Comparison of ENCODE assay signal across 15 cellular contexts in genomic region chr6:124535299-124535698, GRCh38.
DNase-seq lines count a peak whose midpoint lies in the region; ATAC-seq, FAIRE-seq and TF ChIP-seq lines count a peak whose summit lies in the region.
"Had no signal": no experiment of that assay in that cellular context is flagged by ENCODE, and none has a peak within 500 bp of the region (broad histone marks: within the 10 kb centered on the region; RNA-seq: fewer than 3 reads in every experiment).

No MANE protein-coding gene starts in this region.

- CTCF ChIA-PET in A549 (lab: Yijun Ruan, JAX), result no interaction called here

- no peak for TF ChIP-seq EP300 in A549 (IDR thresholded peaks at IDR 0.05)

- H3K9me3 ChIP-seq in A549, result no peaks in the 10 kb centered on the region
- no peaks in the 10 kb centered on the region for H3K9me3 ChIP-seq in HUES48 (ENCODE audit: control insufficient read depth, insufficient read depth, low read length)
- H3K9me3 ChIP-seq in neural progenitor cell (ENCODE audit: low read depth), result no peaks in the 10 kb centered on the region
- H3K9me3 ChIP-seq in MM.1S (replicated peaks; ENCODE audit: insufficient read depth, low read length), result no peaks in the 10 kb centered on the region
- H3K9me3 ChIP-seq: Caco-2 had no signal

- no peak for TF ChIP-seq POLR2A in A549 (IDR thresholded peaks at IDR 0.05; ENCODE audit: low read length)

- TF ChIP-seq CTCF in A549 (IDR thresholded peaks at IDR 0.05) (no peak), chondrocyte (IDR thresholded peaks at IDR 0.05) (no peak), neural progenitor cell (IDR thresholded peaks at IDR 0.05) (no peak), MM.1S (IDR thresholded peaks at IDR 0.05; ENCODE audit: low read length) (no peak)

- no peaks in the 10 kb centered on the region for H3K27me3 ChIP-seq in HUES48 (ENCODE audit: control insufficient read depth, insufficient read depth, low read length)
- H3K27me3 ChIP-seq in neural progenitor cell, result no peaks in the 10 kb centered on the region
- H3K27me3 ChIP-seq in MM.1S (replicated peaks; ENCODE audit: insufficient read depth, low read length), result no peaks in the 10 kb centered on the region

- WGBS in A549 (ENCODE audit: missing lambda C conversion rate), result 8% methylated on average over 1 of the region's 1 CpG

- H3K9me2 ChIP-seq in MM.1S (replicated peaks; ENCODE audit: insufficient read depth, low read length), result no peaks in the 10 kb centered on the region

- ATAC-seq in A549 (no peak), GM21723 (IDR thresholded peaks at IDR 0.05; ENCODE audit: unreplicated experiment) (no peak)
- ATAC-seq in effector memory CD8-positive, alpha-beta T cell (replicated peaks), result no peak
- ATAC-seq: CD8-positive, alpha-beta T cell had no signal

- FAIRE-seq in A549 (lab: Jason Lieb, UNC), result no peak
- FAIRE-seq: GM19239 had no signal

- H2AFZ ChIP-seq in neural progenitor cell (replicated peaks) (peak overlapping the region; percentile 1), MM.1S (ENCODE audit: low read length) (no peak overlapping the region)

- H3K36me3 Mint-ChIP-seq in chondrocyte (ENCODE audit: low read depth) (no peaks in the 10 kb centered on the region), neural progenitor cell (peaks cover 2% of the 10 kb centered on the region)
- no peaks in the 10 kb centered on the region for H3K36me3 Mint-ChIP-seq in effector memory CD8-positive, alpha-beta T cell (ENCODE audit: insufficient read depth)
- H3K36me3 Mint-ChIP-seq: CD14-positive monocyte; CD8-positive, alpha-beta T cell had no signal

- H3K9me3 Mint-ChIP-seq in chondrocyte (ENCODE audit: low read depth) (no peaks in the 10 kb centered on the region), neural progenitor cell (peaks cover 6% of the 10 kb centered on the region)
- H3K9me3 Mint-ChIP-seq in effector memory CD8-positive, alpha-beta T cell, result peaks cover 3 to 7% of the 10 kb centered on the region in 2 donors

- peaks cover 20% of the 10 kb centered on the region for H3K4me1 Mint-ChIP-seq in chondrocyte (ENCODE audit: low read depth)
- peaks cover 20% of the 10 kb centered on the region for H3K4me1 Mint-ChIP-seq in neural progenitor cell
- no peaks in the 10 kb centered on the region for H3K4me1 Mint-ChIP-seq in effector memory CD8-positive, alpha-beta T cell (ENCODE audit: low read depth in 2 of 2)

- DNase-seq in A549 (ENCODE audit: low read depth in 1 of 2, low spot score in 1 of 2), result no peak
- DNase-seq in chondrocyte (ENCODE audit: low spot score), result no peak
- no peak for DNase-seq in neural progenitor cell (ENCODE audit: low spot score)
- DNase-seq in effector memory CD8-positive, alpha-beta T cell, result no peak
- no peak for DNase-seq in MM.1S
- DNase-seq: Caco-2; CD8-positive, alpha-beta T cell; DND-41; GF-D8; H7; IMR-90 had no signal

- H3K4me1 ChIP-seq in A549, result peaks cover 4% of the 10 kb centered on the region; the same call in 1 of the 3 replicates
- peaks cover 9% of the 10 kb centered on the region; the same call in 1 of the 2 replicates for H3K4me1 ChIP-seq in HUES48 (ENCODE audit: control insufficient read depth, insufficient read depth, low read length)
- peaks cover 4% of the 10 kb centered on the region for H3K4me1 ChIP-seq in neural progenitor cell
- no peaks in the 10 kb centered on the region for H3K4me1 ChIP-seq in MM.1S (ENCODE audit: low read length)
- H3K4me1 ChIP-seq: Caco-2 had no signal

- no peak for TF ChIP-seq RAD21 in A549 (conservative IDR thresholded peaks at IDR 0.05 in 1 of 2, IDR thresholded peaks at IDR 0.05 in 1 of 2)

- H3F3A ChIP-seq in neural progenitor cell (ENCODE audit: low read depth) (no peaks in the 10 kb centered on the region), MM.1S (ENCODE audit: insufficient read depth, low read length) (no peaks in the 10 kb centered on the region)

- POLR2A ChIA-PET in A549 (lab: Yijun Ruan, JAX), result no interaction called here

- H3K9ac ChIP-seq in HUES48 (ENCODE audit: low read depth, low read length) (no peak overlapping the region), neural progenitor cell (no peak overlapping the region), MM.1S (ENCODE audit: low read length) (no peak overlapping the region)

- no peaks in the 10 kb centered on the region for H3K79me2 ChIP-seq in neural progenitor cell (ENCODE audit: low read depth)
- no peaks in the 10 kb centered on the region for H3K79me2 ChIP-seq in MM.1S (ENCODE audit: low read length)

- H3K4me2 ChIP-seq in A549 (peak overlapping the region; percentile 38; the same call in 2 of the 3 replicates), neural progenitor cell (no peak overlapping the region), MM.1S (ENCODE audit: low read depth, low read length) (no peak overlapping the region)

- peak overlapping the region; percentile 92 for H3K27ac Mint-ChIP-seq in chondrocyte (ENCODE audit: unreplicated experiment)
- H3K27ac Mint-ChIP-seq in neural progenitor cell, result no peak overlapping the region
- no peak overlapping the region for H3K27ac Mint-ChIP-seq in effector memory CD8-positive, alpha-beta T cell
- H3K27ac Mint-ChIP-seq: CD8-positive, alpha-beta T cell had no signal

- no peaks in the 10 kb centered on the region for H4K20me1 ChIP-seq in neural progenitor cell (ENCODE audit: low read depth)
- no peaks in the 10 kb centered on the region for H4K20me1 ChIP-seq in MM.1S (ENCODE audit: insufficient read depth, low read length)

- H3K4me3 Mint-ChIP-seq in chondrocyte (ENCODE audit: unreplicated experiment), result no peak overlapping the region
- no peak overlapping the region for H3K4me3 Mint-ChIP-seq in neural progenitor cell
- no peak overlapping the region for H3K4me3 Mint-ChIP-seq in effector memory CD8-positive, alpha-beta T cell
- H3K4me3 Mint-ChIP-seq: CD14-positive monocyte; CD8-positive, alpha-beta T cell had no signal

- H3K27me3 Mint-ChIP-seq in chondrocyte (ENCODE audit: low read depth) (no peaks in the 10 kb centered on the region), neural progenitor cell (ENCODE audit: insufficient read depth, low read depth) (no peaks in the 10 kb centered on the region)
- H3K27me3 Mint-ChIP-seq in effector memory CD8-positive, alpha-beta T cell, result no peaks in the 10 kb centered on the region

- H3K27ac ChIP-seq in A549, result no peak overlapping the region
- peak overlapping the region; percentile 21 for H3K27ac ChIP-seq in HUES48 (ENCODE audit: low read depth, low read length)
- no peak overlapping the region for H3K27ac ChIP-seq in neural progenitor cell
- H3K27ac ChIP-seq in MM.1S (ENCODE audit: low read length), result no peak overlapping the region

- H3K36me3 ChIP-seq in HUES48 (ENCODE audit: control insufficient read depth, insufficient read depth, low read length), result no peaks in the 10 kb centered on the region
- H3K36me3 ChIP-seq in neural progenitor cell, result no peaks in the 10 kb centered on the region
- no peaks in the 10 kb centered on the region for H3K36me3 ChIP-seq in MM.1S (replicated peaks; ENCODE audit: insufficient read depth, low read length)

- H3K4me3 ChIP-seq in A549 (no peak overlapping the region), HUES48 (ENCODE audit: low read depth, low read length) (no peak overlapping the region), neural progenitor cell (no peak overlapping the region), MM.1S (ENCODE audit: low read length) (no peak overlapping the region)

TF ChIP-seq in A549, 52 proteins besides CTCF, POLR2A, EP300 and RAD21:
- TF ChIP-seq NFE2L2 (conservative IDR thresholded peaks at IDR 0.05; ENCODE audit: low read length), result no peak
- no peak for TF ChIP-seq ELK1 (IDR thresholded peaks at IDR 0.05; ENCODE audit: low read depth, low read length)
- no peak for TF ChIP-seq JUN (IDR thresholded peaks at IDR 0.05)
- no peak for TF ChIP-seq TFCP2L1 (CRISPR knock-in tag; IDR thresholded peaks at IDR 0.05)
- no peak for TF ChIP-seq PHF8 (IDR thresholded peaks at IDR 0.05; ENCODE audit: borderline replicate concordance, low read depth)
- TF ChIP-seq MYC (IDR thresholded peaks at IDR 0.05; ENCODE audit: borderline replicate concordance, low read length), result no peak
- no peak for TF ChIP-seq JUNB (IDR thresholded peaks at IDR 0.05)
- TF ChIP-seq HOXB13 (CRISPR knock-in tag; IDR thresholded peaks at IDR 0.05; ENCODE audit: low read depth), result no peak
- no peak for TF ChIP-seq ZC3H11A (IDR thresholded peaks at IDR 0.05)
